18 cellular contexts compared by ENCODE assay signal in the genomic region with DNA sequence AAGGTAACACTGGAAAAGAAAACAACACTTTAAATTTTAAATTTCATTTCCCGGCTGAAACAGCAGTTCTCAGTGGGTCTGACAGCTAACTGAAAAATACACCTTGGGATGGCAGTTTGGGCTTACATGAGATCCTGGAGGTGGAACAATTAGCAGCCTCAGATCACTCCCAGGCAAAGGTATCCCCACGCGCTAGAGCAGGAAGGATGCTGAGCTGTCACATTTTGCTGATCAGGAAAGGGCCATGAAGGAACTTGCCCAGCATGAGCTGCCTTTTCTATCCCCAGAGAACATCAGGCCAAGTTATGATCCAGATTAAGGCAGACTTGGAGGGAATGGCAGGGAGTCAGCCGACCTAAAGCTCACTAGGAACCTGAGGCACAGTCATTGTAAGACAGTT.
A peak's percentile ranks its signal among the peaks of the same experiment; 100 is the strongest.
DNase-seq lines count a peak whose midpoint lies in the region; ATAC-seq, FAIRE-seq and TF ChIP-seq lines count a peak whose summit lies in the region.
"Had no signal": no experiment of that assay in that cellular context is flagged by ENCODE, and none has a peak within 500 bp of the region (broad histone marks: within the 10 kb centered on the region; RNA-seq: fewer than 3 reads in every experiment).

No MANE protein-coding gene starts in this region.

- no peak overlapping the region for H3K4me3 Mint-ChIP-seq in activated CD4-positive, alpha-beta T cell treated with anti-CD3 and anti-CD28 coated beads, Interleukin-2, amount 10 ng/mL, durations not matched to agents 24 days and 14 days
- no peak overlapping the region for H3K4me3 Mint-ChIP-seq in T-cell
- H3K4me3 Mint-ChIP-seq: B cell, H9 had no signal

- POLR2A ChIA-PET in T-cell (lab: Charles Lee) (interaction anchor here (0.5 to 0.6 kb wide), 3 partner anchors 58 to 246 kb away, joined by 3 to 5 read pairs (median 3); no protein-coding TSS in a partner anchor), H1 (lab: Charles Lee; ENCODE audit: partially characterized antibody) (no interaction called here)

- H2BK5ac ChIP-seq in H1 (ENCODE audit: low read depth, low read length) (no peak overlapping the region), mesenchymal stem cell (ENCODE audit: low read depth, low read length, poor library complexity, severe bottlenecking) (no peak overlapping the region)

- H4K8ac ChIP-seq in H1 (ENCODE audit: extremely low read depth, insufficient read depth, low read length) (no peak overlapping the region), mesenchymal stem cell (ENCODE audit: low read length) (no peak overlapping the region)

- FAIRE-seq in H1 (lab: Jason Lieb, UNC) (no peak), urothelium cell line (lab: Jason Lieb, UNC) (no peak)

- no peak for TF ChIP-seq POLR2A in H1 (IDR thresholded peaks at IDR 0.05; ENCODE audit: control extremely low read depth in 1 of 2, low read depth in 2 of 2, low read length in 2 of 2)

- no peak overlapping the region for H4K5ac ChIP-seq in H1 (ENCODE audit: insufficient read length, low read depth, low read length)

- TF ChIP-seq EP300 in H1 (IDR thresholded peaks at IDR 0.05; ENCODE audit: borderline replicate concordance in 1 of 2, low read depth in 2 of 2, low read length in 2 of 2), result no peak

- H4K20me1 ChIP-seq in H1 (replicated peaks in 1 of 2; ENCODE audit: control insufficient read depth in 1 of 2, insufficient read depth in 2 of 2, low read length in 2 of 2), result no peaks in the 10 kb centered on the region
- no peaks in the 10 kb centered on the region for H4K20me1 ChIP-seq in Karpas-422 (ENCODE audit: insufficient read depth, low read depth, low read length)

- no peaks in the 10 kb centered on the region for H3K9me3 ChIP-seq in H1 (ENCODE audit: insufficient read depth in 2 of 2, low read depth in 1 of 2, low read length in 1 of 2)
- no peaks in the 10 kb centered on the region for H3K9me3 ChIP-seq in mesenchymal stem cell (ENCODE audit: control insufficient read depth, low read length)
- no peaks in the 10 kb centered on the region for H3K9me3 ChIP-seq in Karpas-422 (ENCODE audit: low read length)

- H2BK20ac ChIP-seq in H1 (ENCODE audit: low read length), result no peak overlapping the region

- H3K27ac ChIP-seq in H1 (ENCODE audit: low read depth, low read length), result no peak overlapping the region
- H3K27ac ChIP-seq in mesenchymal stem cell (ENCODE audit: low read length, poor library complexity, severe bottlenecking), result no peak overlapping the region
- H3K27ac ChIP-seq in Karpas-422 (ENCODE audit: low read length), result no peak overlapping the region

- peaks cover 48% of the 10 kb centered on the region for H3K4me1 Mint-ChIP-seq in activated CD4-positive, alpha-beta T cell treated with anti-CD3 and anti-CD28 coated beads, Interleukin-2, amount 10 ng/mL, durations not matched to agents 24 days and 14 days
- H3K4me1 Mint-ChIP-seq in T-cell, result peaks cover 52 to 56% (median 54%) of the 10 kb centered on the region in 3 donors
- H3K4me1 Mint-ChIP-seq: B cell had no signal

- CTCF ChIA-PET in T-cell (lab: Charles Lee) (no interaction called here), H1 (lab: Charles Lee; ENCODE audit: partially characterized antibody) (interaction anchor here (0.6 to 1.4 kb wide), 2 partner anchors 12 to 222 kb away, joined by 3 to 5 read pairs; no protein-coding TSS in a partner anchor)

- no peak overlapping the region for H2AK5ac ChIP-seq in H1 (ENCODE audit: low read depth, low read length)
- no peak overlapping the region for H2AK5ac ChIP-seq in mesenchymal stem cell (ENCODE audit: low read length, severe bottlenecking)

- no peak for TF ChIP-seq RAD21 in H1 (IDR thresholded peaks at IDR 0.05 in 1 of 2, conservative IDR thresholded peaks at IDR 0.05 in 1 of 2; ENCODE audit: low read depth in 2 of 2, low read length in 2 of 2)

- H3K4ac ChIP-seq in H1 (replicated peaks; ENCODE audit: insufficient read length, low read depth, low read length) (no peak overlapping the region), mesenchymal stem cell (ENCODE audit: low read depth in 1 of 2, low read length in 2 of 2) (peak overlapping the region; percentile 1 to 35)

- H3K56ac ChIP-seq in H1 (replicated peaks; ENCODE audit: insufficient read length, low read depth, low read length), result no peak overlapping the region

- H2BK15ac ChIP-seq in H1 (ENCODE audit: low read length), result no peak overlapping the region
- H2BK15ac ChIP-seq in mesenchymal stem cell (ENCODE audit: low read depth, poor library complexity, severe bottlenecking), result no peak overlapping the region

- peaks cover 0 to 3% (median under 1%) of the 10 kb centered on the region in 4 experiments; a peak in 2 of 7 replicates for H3K4me1 ChIP-seq in H1 (replicated peaks in 1 of 4; ENCODE audit: control insufficient read depth in 3 of 4, insufficient read depth in 4 of 4, low read length in 3 of 4)
- peaks cover 2% of the 10 kb centered on the region for H3K4me1 ChIP-seq in mesenchymal stem cell (ENCODE audit: control insufficient read depth, insufficient read depth, low read depth, low read length)
- no peaks in the 10 kb centered on the region for H3K4me1 ChIP-seq in Karpas-422 (ENCODE audit: low read length)

- no peaks in the 10 kb centered on the region; the same call in 1 of the 2 replicates for H3K79me1 ChIP-seq in H1 (ENCODE audit: low read depth, low read length)
- peaks cover 23% of the 10 kb centered on the region for H3K79me1 ChIP-seq in mesenchymal stem cell (replicated peaks; ENCODE audit: low read length, poor library complexity, severe bottlenecking)

- H3K9me2 ChIP-seq in Karpas-422 (replicated peaks; ENCODE audit: insufficient read depth, low read length), result no peaks in the 10 kb centered on the region

- no peak overlapping the region for H3K27ac Mint-ChIP-seq in activated CD4-positive, alpha-beta T cell treated with anti-CD3 and anti-CD28 coated beads, Interleukin-2, amount 10 ng/mL, durations not matched to agents 24 days and 14 days
- H3K27ac Mint-ChIP-seq in T-cell, result peak overlapping the region; percentile 46 to 72
- H3K27ac Mint-ChIP-seq: B cell had no signal

- no peak overlapping the region for H3K23ac ChIP-seq in H1 (ENCODE audit: insufficient read length)
- no peak overlapping the region for H3K23ac ChIP-seq in mesenchymal stem cell (ENCODE audit: low read length in 2 of 2)

- H3K4me3 ChIP-seq in H1 (ENCODE audit: extremely low read depth in 1 of 4, insufficient read depth in 2 of 4, low read depth in 3 of 4, low read length in 4 of 4), result no peak overlapping the region
- H3K4me3 ChIP-seq in mesenchymal stem cell (ENCODE audit: insufficient read depth in 1 of 2, low read depth in 1 of 2, low read length in 2 of 2), result no peak overlapping the region
- H3K4me3 ChIP-seq in Karpas-422 (ENCODE audit: low read length), result no peak overlapping the region

- WGBS in H1 (ENCODE audit: extremely low coverage in 1 of 2, insufficient coverage in 1 of 2, insufficient read length in 1 of 2, insufficient replicate concordance in 2 of 2, low coverage in 1 of 2, low lambda C conversion rate in 2 of 2, missing lambda C conversion rate in 1 of 2), 2 experiments, result 79% methylated on average over 4 of the region's 4 CpGs; no CpG with 5 or more reads in 1 of the 2 experiments
- 100% methylated on average over 4 of the region's 4 CpGs for WGBS in mesenchymal stem cell

- no peaks in the 10 kb centered on the region for H3K27me3 ChIP-seq in H1 (replicated peaks in 1 of 4; ENCODE audit: control insufficient read depth in 3 of 4, extremely low read depth in 1 of 4, insufficient read depth in 3 of 4, low read length in 3 of 4)
- H3K27me3 ChIP-seq in mesenchymal stem cell (ENCODE audit: control insufficient read depth in 1 of 2, insufficient read depth in 1 of 2, low read length in 2 of 2), result no peaks in the 10 kb centered on the region
- H3K27me3 ChIP-seq in Karpas-422 (ENCODE audit: low read length), result no peaks in the 10 kb centered on the region

- H2BK120ac ChIP-seq in H1 (replicated peaks; ENCODE audit: low read depth, low read length), result no peak overlapping the region
- no peak overlapping the region for H2BK120ac ChIP-seq in mesenchymal stem cell (ENCODE audit: low read depth, low read length)

- H2BK12ac ChIP-seq in H1 (ENCODE audit: low read depth, low read length), result no peak overlapping the region
- peak overlapping the region; percentile 43 to 79 for H2BK12ac ChIP-seq in mesenchymal stem cell (ENCODE audit: low read length in 2 of 2)

- H2AFZ ChIP-seq in H1 (ENCODE audit: low read length) (no peak overlapping the region), mesenchymal stem cell (ENCODE audit: low read depth, low read length) (no peak overlapping the region), Karpas-422 (ENCODE audit: low read length) (no peak overlapping the region)

- no peaks in the 10 kb centered on the region for H3K27me3 Mint-ChIP-seq in activated CD4-positive, alpha-beta T cell treated with anti-CD3 and anti-CD28 coated beads, Interleukin-2, amount 10 ng/mL, durations not matched to agents 24 days and 14 days
- no peaks in the 10 kb centered on the region for H3K27me3 Mint-ChIP-seq in T-cell
- H3K27me3 Mint-ChIP-seq: B cell had no signal

- ATAC-seq in T-cell (replicated peaks in 1 of 4) (no peak), GM19395 (IDR thresholded peaks at IDR 0.05; ENCODE audit: unreplicated experiment) (no peak)

- H3K9ac ChIP-seq in H1 (replicated peaks in 1 of 4; ENCODE audit: extremely low read depth in 1 of 4, low read depth in 3 of 4, low read length in 3 of 4) (no peak overlapping the region), mesenchymal stem cell (ENCODE audit: low read length) (no peak overlapping the region), Karpas-422 (ENCODE audit: low read length) (no peak overlapping the region)

- H3K23me2 ChIP-seq in H1 (ENCODE audit: low read depth, low read length), result no peaks in the 10 kb centered on the region

- peak; percentile 41 for DNase-seq in activated CD4-positive, alpha-beta T cell treated with anti-CD3 and anti-CD28 coated beads, Interleukin-2, amount 10 ng/mL, durations not matched to agents 24 days and 14 days
- DNase-seq in activated CD4-positive, alpha-beta T cell treated with anti-CD3 and anti-CD28 coated beads for 1 hour, result no peak
- no peak for DNase-seq in T-cell
- DNase-seq in H1 (ENCODE audit: low read depth in 1 of 2, low spot score in 2 of 2), result no peak
- no peak for DNase-seq in mesenchymal stem cell
- DNase-seq in Karpas-422, result no peak
- DNase-seq in urothelium cell line (ENCODE audit: low spot score), result no peak
- DNase-seq: COR-L47, DMS 273 treated with DMSO at 0.1 percent for 48 hours, DND-41, H9, NCI-H1105, NCI-H2081, NCI-H748 treated with DMSO at 0.1 percent for 48 hours, OCI-M1, Right ventricle myocardium superior had no signal

- no peak overlapping the region for H4K91ac ChIP-seq in H1 (replicated peaks; ENCODE audit: insufficient read length, low read length)
- no peak overlapping the region for H4K91ac ChIP-seq in mesenchymal stem cell (ENCODE audit: low read length)

- peaks cover 7% of the 10 kb centered on the region for H3K9me3 Mint-ChIP-seq in activated CD4-positive, alpha-beta T cell treated with anti-CD3 and anti-CD28 coated beads, Interleukin-2, amount 10 ng/mL, durations not matched to agents 24 days and 14 days
- H3K9me3 Mint-ChIP-seq in T-cell, result peaks cover 0 to under 1% (median under 1%) of the 10 kb centered on the region in 3 donors

- H3K4me2 ChIP-seq in H1 (ENCODE audit: insufficient read depth in 1 of 2, low read depth in 2 of 2, low read length in 2 of 2) (no peak overlapping the region), mesenchymal stem cell (ENCODE audit: low read length, poor library complexity, severe bottlenecking) (no peak overlapping the region), Karpas-422 (ENCODE audit: low read depth, low read length, poor library complexity, severe bottlenecking) (no peak overlapping the region)

- intact Hi-C loops in activated CD4-positive, alpha-beta T cell treated with anti-CD3 and anti-CD28 coated beads, Interleukin-2, amount 10 ng/mL, durations not matched to agents 24 days and 14 days (cut with micrococcal nuclease), result no loop called here

- no peak overlapping the region for H3K14ac ChIP-seq in H1 (ENCODE audit: insufficient read length)
- no peak overlapping the region for H3K14ac ChIP-seq in mesenchymal stem cell (ENCODE audit: low read length in 2 of 2)

- no peak for TF ChIP-seq CTCF in H1 (IDR thresholded peaks at IDR 0.05; ENCODE audit: control extremely low read depth in 1 of 3, insufficient read depth in 1 of 3, low read depth in 1 of 3, low read length in 3 of 3)

- H3K79me2 ChIP-seq in H1 (ENCODE audit: control insufficient read depth in 1 of 2, insufficient read depth in 2 of 2, low read length in 2 of 2) (no peaks in the 10 kb centered on the region), Karpas-422 (ENCODE audit: low read length) (no peaks in the 10 kb centered on the region)

- no peaks in the 10 kb centered on the region for H3K36me3 ChIP-seq in H1 (ENCODE audit: control insufficient read depth in 2 of 4, insufficient read depth in 4 of 4, low read length in 3 of 4)
- no peaks in the 10 kb centered on the region for H3K36me3 ChIP-seq in mesenchymal stem cell (ENCODE audit: control insufficient read depth in 1 of 2, insufficient read depth in 2 of 2, low read depth in 1 of 2, low read length in 2 of 2)
- no peaks in the 10 kb centered on the region for H3K36me3 ChIP-seq in Karpas-422 (ENCODE audit: insufficient read depth, low read length)

- peaks cover 35% of the 10 kb centered on the region for H3K36me3 Mint-ChIP-seq in activated CD4-positive, alpha-beta T cell treated with anti-CD3 and anti-CD28 coated beads, Interleukin-2, amount 10 ng/mL, durations not matched to agents 24 days and 14 days (ENCODE audit: low read depth)
- peaks cover 53% of the 10 kb centered on the region for H3K36me3 Mint-ChIP-seq in T-cell

- H3K18ac ChIP-seq in H1 (ENCODE audit: extremely low read depth, low read length) (no peak overlapping the region), mesenchymal stem cell (ENCODE audit: low read depth in 1 of 2, low read length in 2 of 2) (peak overlapping the region in 1 of 2 experiments; percentile 79)
